16 cellular contexts compared by ENCODE assay signal in the genomic region with DNA sequence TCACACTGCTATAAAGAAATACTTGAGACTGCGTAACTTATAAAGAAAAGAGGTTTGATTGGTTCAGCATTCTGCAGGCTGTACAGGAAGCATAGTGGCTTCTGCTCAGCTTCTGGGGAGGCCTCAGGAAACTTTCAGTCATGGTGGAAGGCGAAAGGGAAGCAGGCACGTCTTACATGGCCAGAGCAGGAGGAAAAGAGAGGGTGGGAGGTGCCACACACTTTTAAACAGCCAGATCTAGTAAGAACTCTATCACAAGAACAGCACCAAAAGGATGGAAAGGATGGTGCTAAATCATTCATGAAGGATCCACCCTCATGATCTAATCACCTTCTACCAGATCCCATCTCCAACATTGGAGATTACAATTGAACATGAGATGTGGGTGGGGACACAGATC.
"Had no signal": no experiment of that assay in that cellular context is flagged by ENCODE, and none has a peak within 500 bp of the region (broad histone marks: within the 10 kb centered on the region; RNA-seq: fewer than 3 reads in every experiment).

No MANE protein-coding gene starts in this region.

- H3K36me3 ChIP-seq: heart left ventricle, neural progenitor cell, ovary, tibial artery, upper lobe of left lung, vagina had no signal

- H3K9ac ChIP-seq: neural progenitor cell had no signal

- H3K4me3 ChIP-seq: heart left ventricle, mucosa of descending colon, neural progenitor cell, ovary, tibial artery, upper lobe of left lung, vagina had no signal

- H3K27me3 ChIP-seq: heart left ventricle, neural progenitor cell, ovary, tibial artery, upper lobe of left lung, vagina had no signal

- DNase-seq: effector memory CD4-positive, alpha-beta T cell; heart left ventricle; hypothalamus; mammary epithelial cell; mucosa of descending colon; naive thymus-derived CD8-positive, alpha-beta T cell; nucleus accumbens; ovary; stimulated activated CD4-positive, alpha-beta T cell treated with anti-CD3 and anti-CD28 coated beads, Interleukin-4, amount 100 ng/mL, for 1 hour; stimulated activated CD8-positive, alpha-beta memory T cell treated with anti-CD3 and anti-CD28 coated beads, Interleukin-4, amount 100 ng/mL, for 48 hours; tibial artery; upper lobe of left lung had no signal

- H3K27ac ChIP-seq: heart left ventricle, neural progenitor cell, ovary, tibial artery, upper lobe of left lung, vagina had no signal

- H2AFZ ChIP-seq: neural progenitor cell had no signal

- ATAC-seq: esophagus mucosa; heart left ventricle; naive thymus-derived CD8-positive, alpha-beta T cell; stimulated activated effector memory CD8-positive, alpha-beta T cell treated with anti-CD3 and anti-CD28 coated beads, Interleukin-12 subunit alpha, Interleukin-12 subunit beta, amount 100 ng/mL, for 72 hours had no signal

- H3K9me3 ChIP-seq: heart left ventricle, mucosa of descending colon, ovary, tibial artery, upper lobe of left lung, vagina had no signal

- H3K4me1 ChIP-seq: heart left ventricle, neural progenitor cell, tibial artery, upper lobe of left lung, vagina had no signal

- H3K4me2 ChIP-seq: neural progenitor cell had no signal
